Comparison of ENCODE assay signal across 27 cellular contexts in the genomic region with DNA sequence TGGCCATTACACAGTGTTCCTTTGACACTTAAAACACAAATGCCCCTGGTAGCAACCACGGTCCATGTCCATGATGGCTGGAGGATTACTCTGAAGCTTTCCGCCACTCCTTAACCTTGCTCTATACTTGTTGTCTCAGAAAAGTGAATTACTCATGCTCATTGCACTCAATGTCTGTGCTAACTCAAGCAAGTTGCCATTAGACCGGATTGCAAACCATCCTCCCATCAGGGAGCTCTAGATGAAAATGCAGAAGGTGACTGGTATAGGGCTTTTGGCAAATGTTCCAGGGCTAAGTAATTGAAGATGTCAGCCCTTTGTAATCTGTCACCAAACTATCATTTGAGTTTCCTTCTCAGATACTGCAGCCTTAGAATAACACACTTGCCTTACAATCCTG.
"Had no signal": no experiment of that assay in that cellular context is flagged by ENCODE, and none has a peak within 500 bp of the region (broad histone marks: within the 10 kb centered on the region; RNA-seq: fewer than 3 reads in every experiment).

No MANE protein-coding gene starts in this region.

- H3K36me3 ChIP-seq: esophagus squamous epithelium, transverse colon had no signal

- H3K27me3 ChIP-seq: esophagus squamous epithelium, hepatocyte, testis, transverse colon had no signal

- H3K4me3 ChIP-seq: esophagus squamous epithelium, hepatocyte, testis, transverse colon had no signal

- ATAC-seq: activated CD4-positive, alpha-beta T cell treated with anti-CD3 and anti-CD28 coated beads for 36 hours; activated CD8-positive, alpha-beta memory T cell treated with anti-CD3 and anti-CD28 coated beads, Interleukin-2, amount 10 ng/mL, durations not matched to agents 7 days and 5 days; activated CD8-positive, alpha-beta T cell treated with anti-CD3 and anti-CD28 coated beads, Interleukin-2, amount 10 ng/mL, durations not matched to agents 7 days and 5 days; activated naive CD8-positive, alpha-beta T cell treated with anti-CD3 and anti-CD28 coated beads, Interleukin-2, amount 50 U/mL, for 24 hours; left cardiac atrium; right cardiac atrium had no signal

- DNase-seq: activated CD4-positive, alpha-beta T cell treated with anti-CD3 and anti-CD28 coated beads for 36 hours; activated CD4-positive, CD25-positive, alpha-beta regulatory T cell; activated CD8-positive, alpha-beta memory T cell treated with anti-CD3 and anti-CD28 coated beads, Interleukin-2, amount 10 ng/mL, durations not matched to agents 7 days and 5 days; activated CD8-positive, alpha-beta T cell treated with anti-CD3 and anti-CD28 coated beads, Interleukin-2, amount 10 ng/mL, durations not matched to agents 7 days and 5 days; activated naive CD8-positive, alpha-beta T cell treated with anti-CD3 and anti-CD28 coated beads, Interleukin-2, amount 50 U/mL, for 24 hours; activated T-cell treated with anti-CD3 and anti-CD28 coated beads, Interleukin-2, amount 50 U/mL, for 48 hours; amygdala; dermis blood vessel endothelial cell; effector CD8-positive, alpha-beta T cell; esophagus squamous epithelium; left cardiac atrium; naive B cell; nephron progenitor cell; occipital lobe; right cardiac atrium; stimulated activated CD4-positive, alpha-beta T cell treated with anti-CD3 and anti-CD28 coated beads, Interleukin-15, amount 100 ng/mL, for 24 hours; stimulated activated CD4-positive, alpha-beta T cell treated with anti-CD3 and anti-CD28 coated beads, Interleukin-2, amount 100 ng/mL, for 24 hours; stimulated activated naive CD4-positive, alpha-beta T cell; testis; transverse colon had no signal

- H3K9me3 Mint-ChIP-seq: activated naive CD4-positive, alpha-beta T cell treated with anti-CD3 and anti-CD28 coated beads, Interleukin-2, amount 50 U/mL, for 24 hours; activated naive CD8-positive, alpha-beta T cell treated with anti-CD3 and anti-CD28 coated beads, Interleukin-2, amount 50 U/mL, for 24 hours; activated T-helper 2 cell treated with anti-CD3 and anti-CD28 coated beads, Interferon-gamma antibody, Interleukin-2, Interleukin-4, amounts not matched to agents 10 μg/mL and 5 μg/mL and 100 μg/mL, durations not matched to agents 14 hours and 24 hours and 36 hours; mesothelial cell of epicardium; naive B cell; nephron progenitor cell; T-helper 2 cell treated with Interferon-gamma antibody and Interleukin-4, amounts not matched to agents 5 μg/mL and 100 μg/mL, for 36 hours had no signal

- H3K4me1 ChIP-seq: esophagus squamous epithelium, testis, transverse colon had no signal

- H3K27ac ChIP-seq: epithelial cell of prostate, esophagus squamous epithelium, hepatocyte, testis, transverse colon had no signal

- H3K79me2 ChIP-seq: hepatocyte had no signal

- H3K9me3 ChIP-seq: esophagus squamous epithelium, testis, transverse colon had no signal

- H3K36me3 Mint-ChIP-seq: activated CD8-positive, alpha-beta memory T cell treated with anti-CD3 and anti-CD28 coated beads, Interleukin-2, amount 10 ng/mL, durations not matched to agents 7 days and 5 days; activated naive CD4-positive, alpha-beta T cell treated with anti-CD3 and anti-CD28 coated beads, Interleukin-2, amount 50 U/mL, for 24 hours; mesothelial cell of epicardium; naive B cell had no signal

- H3K4me2 ChIP-seq: hepatocyte had no signal

- H3K4me1 Mint-ChIP-seq: activated CD4-positive, alpha-beta T cell treated with anti-CD3 and anti-CD28 coated beads for 36 hours; activated CD8-positive, alpha-beta memory T cell treated with anti-CD3 and anti-CD28 coated beads, Interleukin-2, amount 10 ng/mL, durations not matched to agents 7 days and 5 days; activated naive CD4-positive, alpha-beta T cell treated with anti-CD3 and anti-CD28 coated beads, Interleukin-2, amount 50 U/mL, for 24 hours; activated naive CD8-positive, alpha-beta T cell treated with anti-CD3 and anti-CD28 coated beads, Interleukin-2, amount 50 U/mL, for 24 hours; central memory CD8-positive, alpha-beta T cell had no signal

- H3K4me3 Mint-ChIP-seq: activated CD4-positive, alpha-beta T cell treated with anti-CD3 and anti-CD28 coated beads for 36 hours; activated CD8-positive, alpha-beta memory T cell treated with anti-CD3 and anti-CD28 coated beads, Interleukin-2, amount 10 ng/mL, durations not matched to agents 7 days and 5 days; activated CD8-positive, alpha-beta T cell treated with anti-CD3 and anti-CD28 coated beads, Interleukin-2, amount 10 ng/mL, durations not matched to agents 7 days and 5 days; activated naive CD4-positive, alpha-beta T cell treated with anti-CD3 and anti-CD28 coated beads, Interleukin-2, amount 50 U/mL, for 24 hours; activated naive CD8-positive, alpha-beta T cell treated with anti-CD3 and anti-CD28 coated beads, Interleukin-2, amount 50 U/mL, for 24 hours; central memory CD8-positive, alpha-beta T cell; mesothelial cell of epicardium; nephron progenitor cell; T-helper 2 cell treated with Interferon-gamma antibody and Interleukin-4, amounts not matched to agents 5 μg/mL and 100 μg/mL, for 36 hours had no signal

- H2AFZ ChIP-seq: hepatocyte had no signal

- H3K27ac Mint-ChIP-seq: activated CD4-positive, alpha-beta T cell treated with anti-CD3 and anti-CD28 coated beads for 36 hours; activated CD8-positive, alpha-beta memory T cell treated with anti-CD3 and anti-CD28 coated beads, Interleukin-2, amount 10 ng/mL, durations not matched to agents 7 days and 5 days; activated CD8-positive, alpha-beta T cell treated with anti-CD3 and anti-CD28 coated beads, Interleukin-2, amount 10 ng/mL, durations not matched to agents 7 days and 5 days; activated naive CD4-positive, alpha-beta T cell treated with anti-CD3 and anti-CD28 coated beads, Interleukin-2, amount 50 U/mL, for 24 hours; activated naive CD8-positive, alpha-beta T cell treated with anti-CD3 and anti-CD28 coated beads, Interleukin-2, amount 50 U/mL, for 24 hours; activated T-helper 2 cell treated with anti-CD3 and anti-CD28 coated beads, Interferon-gamma antibody, Interleukin-2, Interleukin-4, amounts not matched to agents 10 μg/mL and 5 μg/mL and 100 μg/mL, durations not matched to agents 14 hours and 24 hours and 36 hours; mesothelial cell of epicardium; naive B cell; nephron progenitor cell; T-helper 2 cell treated with Interferon-gamma antibody and Interleukin-4, amounts not matched to agents 5 μg/mL and 100 μg/mL, for 36 hours had no signal

- H3K27me3 Mint-ChIP-seq: activated CD4-positive, alpha-beta T cell treated with anti-CD3 and anti-CD28 coated beads for 36 hours; central memory CD8-positive, alpha-beta T cell; naive B cell had no signal
